Comparison of ENCODE assay signal across 8 cellular contexts in genomic region chr19:35628264-35628564, GRCh38. TPM values are rescaled to one million over a fixed set of nuclear protein-coding genes. Genes with fewer than 3 reads are reported as not detected.
A peak's percentile ranks its signal among the peaks of the same experiment; 100 is the strongest.
DNase-seq lines count a peak whose midpoint lies in the region; ATAC-seq and TF ChIP-seq lines count a peak whose summit lies in the region.

No MANE protein-coding gene starts in this region.

- H3K79me2 ChIP-seq in KMS-11 (ENCODE audit: insufficient read depth, low read depth), result peaks cover 12% of the 10 kb centered on the region; the same call in 1 of the 2 replicates

- H3K36me3 ChIP-seq in BJ (ENCODE audit: control insufficient read depth, insufficient read depth, low read length), result peaks cover 22% of the 10 kb centered on the region
- H3K36me3 ChIP-seq in KMS-11 (ENCODE audit: insufficient read depth), result no peaks in the 10 kb centered on the region; the same call in 1 of the 2 replicates

- peak overlapping the region; percentile 64 for H3K27ac ChIP-seq in KMS-11

- H3K4me1 Mint-ChIP-seq in dendritic cell treated with granulocyte-macrophage colony-stimulating factor and Interleukin-4, amounts not matched to agents 40 ng/mL and 50 ng/mL, for 4 days (ENCODE audit: low read depth), result peaks cover 28% of the 10 kb centered on the region
- H3K4me1 Mint-ChIP-seq in nephron, result peaks cover 6% of the 10 kb centered on the region

- peaks cover 7% of the 10 kb centered on the region for H3K4me1 ChIP-seq in KMS-11 (ENCODE audit: low read depth, poor library complexity, severe bottlenecking)

- H3K27me3 Mint-ChIP-seq in dendritic cell treated with granulocyte-macrophage colony-stimulating factor and Interleukin-4, amounts not matched to agents 40 ng/mL and 50 ng/mL, for 4 days, result no peaks in the 10 kb centered on the region
- peaks cover 4% of the 10 kb centered on the region for H3K27me3 Mint-ChIP-seq in nephron (ENCODE audit: low read depth)

- CTCF ChIA-PET in BJ (lab: Yijun Ruan, JAX), result no interaction called here

- no peak for DNase-seq in BJ (ENCODE audit: low read depth)
- DNase-seq in NCI-H1694 (lab: John Stamatoyannopoulos, UW), result no peak
- no peak for DNase-seq in NCI-H1092 treated with DMSO at 0.1 percent for 48 hours (lab: John Stamatoyannopoulos, UW)
- no peak for DNase-seq in EL

- POLR2A ChIA-PET in BJ (lab: Charles Lee), result interaction anchor here (0.6 kb wide), 1 partner anchor 68 kb away, joined by 4 read pairs; no protein-coding TSS in a partner anchor

- H2AFZ ChIP-seq in KMS-11 (ENCODE audit: low read depth), result peak overlapping the region; percentile 85

- H3K9me3 Mint-ChIP-seq in dendritic cell treated with granulocyte-macrophage colony-stimulating factor and Interleukin-4, amounts not matched to agents 40 ng/mL and 50 ng/mL, for 4 days, result no peaks in the 10 kb centered on the region
- no peaks in the 10 kb centered on the region for H3K9me3 Mint-ChIP-seq in nephron

- H3K9ac ChIP-seq in KMS-11, result peak overlapping the region; percentile 87

- ATAC-seq in GM18517 (IDR thresholded peaks at IDR 0.05; ENCODE audit: unreplicated experiment), result no peak

- H3K4me3 ChIP-seq in BJ (ENCODE audit: low read depth, low read length) (peak overlapping the region; percentile 65), KMS-11 (IDR thresholded peaks at IDR 0.05; ENCODE audit: insufficient read depth, low read depth, low read length) (peak overlapping the region; percentile 64)

- no peaks in the 10 kb centered on the region for H4K20me1 ChIP-seq in KMS-11 (ENCODE audit: insufficient read depth)

- no peaks in the 10 kb centered on the region for H3K27me3 ChIP-seq in BJ (ENCODE audit: control insufficient read depth, insufficient read depth, low read length)
- no peaks in the 10 kb centered on the region for H3K27me3 ChIP-seq in KMS-11 (ENCODE audit: insufficient read depth, low read depth)

- H3K36me3 Mint-ChIP-seq in dendritic cell treated with granulocyte-macrophage colony-stimulating factor and Interleukin-4, amounts not matched to agents 40 ng/mL and 50 ng/mL, for 4 days (ENCODE audit: low read depth), result peaks cover 47% of the 10 kb centered on the region
- peaks cover 21% of the 10 kb centered on the region for H3K36me3 Mint-ChIP-seq in nephron (ENCODE audit: low read depth)

- H3K27ac Mint-ChIP-seq in dendritic cell treated with granulocyte-macrophage colony-stimulating factor and Interleukin-4, amounts not matched to agents 40 ng/mL and 50 ng/mL, for 4 days, result peak overlapping the region; percentile 98
- peak overlapping the region; percentile 73 to 90 (median 90) for H3K27ac Mint-ChIP-seq in nephron

- TF ChIP-seq CTCF in BJ (IDR thresholded peaks at IDR 0.05; ENCODE audit: insufficient read depth, low read depth, low read length), result no peak
- TF ChIP-seq CTCF in KMS-11 (conservative IDR thresholded peaks at IDR 0.05; ENCODE audit: low read depth, low read length), result no peak
- no peak for TF ChIP-seq CTCF in nephron (IDR thresholded peaks at IDR 0.05; ENCODE audit: unreplicated experiment in 3 of 3)

- H3K4me2 ChIP-seq in KMS-11, result peak overlapping the region; percentile 99

- peak overlapping the region; percentile 88 for H3K4me3 Mint-ChIP-seq in dendritic cell treated with granulocyte-macrophage colony-stimulating factor and Interleukin-4, amounts not matched to agents 40 ng/mL and 50 ng/mL, for 4 days
- H3K4me3 Mint-ChIP-seq in nephron, result peak overlapping the region; percentile 93 to 99 (median 98)

- intact Hi-C loops in dendritic cell treated with granulocyte-macrophage colony-stimulating factor and Interleukin-4, amounts not matched to agents 40 ng/mL and 50 ng/mL, for 4 days (cut with micrococcal nuclease), result loop anchor here (1.0 to 2.0 kb wide), 3 partner anchors 15 to 20 kb away; partner anchors contain the start of genes COX6B1 and HAUS5

RNA-seq across cellular contexts. Expression of gene RBM42, which starts 0.6 kb away (rescaled TPM):
- polyA plus RNA-seq in BJ (2011; rRNA removed), result 36.8 and 52.6 TPM in 2 replicates
- 18.5 and 20.4 TPM in 2 replicates for polyA minus RNA-seq in BJ (2011; rRNA and poly(A)+ RNA removed)

RNA-seq across cellular contexts. Expression of gene ETV2, which starts 13.3 kb away (rescaled TPM):
- 0.47 and 0.54 TPM in 2 replicates for polyA plus RNA-seq in BJ (2011; rRNA removed)
- not detected in 2 replicates for polyA minus RNA-seq in BJ (2011; rRNA and poly(A)+ RNA removed)

RNA-seq across cellular contexts. Expression of gene HAUS5, which starts 15.7 kb away (rescaled TPM):
- polyA plus RNA-seq in BJ (2011; rRNA removed), result 2.3 and 3.9 TPM in 2 replicates
- 1.8 and 2.1 TPM in 2 replicates for polyA minus RNA-seq in BJ (2011; rRNA and poly(A)+ RNA removed)

RNA-seq across cellular contexts. Expression of gene COX6B1, which starts 19.9 kb away (rescaled TPM):
- polyA plus RNA-seq in BJ (2011; rRNA removed), result 463 and 510 TPM in 2 replicates
- 187 and 341 TPM in 2 replicates for polyA minus RNA-seq in BJ (2011; rRNA and poly(A)+ RNA removed)

RNA-seq across cellular contexts. Expression of gene UPK1A, which starts 38.1 kb away (rescaled TPM):
- polyA plus RNA-seq in BJ (2011; rRNA removed), result 0.17 and 0.39 TPM in 2 replicates
- polyA minus RNA-seq in BJ (2011; rRNA and poly(A)+ RNA removed), result 0.26 TPM in 1 of 2 replicates, not detected in the other
